ENCODE assay signal across 1 cellular context in the genomic region with DNA sequence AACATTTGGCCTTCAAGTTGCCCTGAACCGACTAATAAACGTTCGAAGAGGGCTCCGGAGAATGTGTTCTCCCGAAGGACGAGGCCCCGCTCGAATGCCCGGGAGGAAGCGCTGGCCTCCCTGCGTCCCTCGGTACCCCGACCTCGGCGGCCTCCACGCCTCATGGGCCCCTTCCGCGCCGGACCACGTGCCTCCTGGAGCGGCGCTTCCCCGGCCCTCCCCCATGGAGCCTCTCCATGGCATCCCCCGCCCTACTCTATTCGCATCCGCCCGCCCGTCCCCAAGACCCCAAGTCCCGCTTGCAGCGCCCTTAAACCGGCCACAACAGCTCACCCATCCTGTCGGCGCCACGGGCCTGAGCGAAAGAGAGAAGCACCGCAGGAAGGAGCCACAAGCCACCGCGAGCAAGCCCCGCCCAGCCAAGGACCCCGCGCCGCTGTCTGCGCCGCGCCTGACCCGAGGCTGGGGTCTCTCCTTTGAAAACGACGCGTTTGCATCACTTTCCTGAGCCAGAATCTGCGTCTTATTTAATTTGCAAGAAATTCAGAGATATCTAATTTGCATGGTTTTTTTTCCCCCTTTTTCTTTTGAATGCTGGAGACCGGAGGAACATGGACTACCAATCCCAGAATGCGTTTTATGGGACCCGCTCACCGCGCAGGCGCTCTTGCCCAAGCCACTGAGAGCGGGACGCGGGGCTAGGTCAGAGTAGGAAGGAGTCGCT.
TF ChIP-seq lines count a peak whose summit lies in the region.

Gene RPS23, minus strand, starts transcription at position 368 of the 724 bp plus-strand sequence. Its CDS starts 31 bp downstream, at position 337.

TF ChIP-seq in K562, 482 proteins besides CTCF, POLR2A, EP300 and RAD21 (continued from another document and continues in another):
- no peak for TF ChIP-seq KDM4B (IDR thresholded peaks at IDR 0.05; ENCODE audit: borderline replicate concordance in 2 of 2, low read depth in 1 of 2)
- no peak for TF ChIP-seq SAFB2 (IDR thresholded peaks at IDR 0.05; ENCODE audit: borderline replicate concordance, low read depth, low read length, severe bottlenecking)
- TF ChIP-seq, protein P1, sequence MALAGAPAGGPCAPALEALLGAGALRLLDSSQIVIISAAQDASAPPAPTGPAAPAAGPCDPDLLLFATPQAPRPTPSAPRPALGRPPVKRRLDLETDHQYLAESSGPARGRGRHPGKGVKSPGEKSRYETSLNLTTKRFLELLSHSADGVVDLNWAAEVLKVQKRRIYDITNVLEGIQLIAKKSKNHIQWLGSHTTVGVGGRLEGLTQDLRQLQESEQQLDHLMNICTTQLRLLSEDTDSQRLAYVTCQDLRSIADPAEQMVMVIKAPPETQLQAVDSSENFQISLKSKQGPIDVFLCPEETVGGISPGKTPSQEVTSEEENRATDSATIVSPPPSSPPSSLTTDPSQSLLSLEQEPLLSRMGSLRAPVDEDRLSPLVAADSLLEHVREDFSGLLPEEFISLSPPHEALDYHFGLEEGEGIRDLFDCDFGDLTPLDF (CRISPR knock-in tag; IDR thresholded peaks at IDR 0.05): peak; percentile 75; the same call in 1 of the 2 replicates
- TF ChIP-seq ZNF511 (CRISPR knock-in tag; IDR thresholded peaks at IDR 0.05): peak; percentile 96
- no peak for TF ChIP-seq HOXB6 (CRISPR knock-in tag; IDR thresholded peaks at IDR 0.05; ENCODE audit: borderline replicate concordance)
- no peak for TF ChIP-seq NCOA6 (IDR thresholded peaks at IDR 0.05)
- TF ChIP-seq, protein P2, sequence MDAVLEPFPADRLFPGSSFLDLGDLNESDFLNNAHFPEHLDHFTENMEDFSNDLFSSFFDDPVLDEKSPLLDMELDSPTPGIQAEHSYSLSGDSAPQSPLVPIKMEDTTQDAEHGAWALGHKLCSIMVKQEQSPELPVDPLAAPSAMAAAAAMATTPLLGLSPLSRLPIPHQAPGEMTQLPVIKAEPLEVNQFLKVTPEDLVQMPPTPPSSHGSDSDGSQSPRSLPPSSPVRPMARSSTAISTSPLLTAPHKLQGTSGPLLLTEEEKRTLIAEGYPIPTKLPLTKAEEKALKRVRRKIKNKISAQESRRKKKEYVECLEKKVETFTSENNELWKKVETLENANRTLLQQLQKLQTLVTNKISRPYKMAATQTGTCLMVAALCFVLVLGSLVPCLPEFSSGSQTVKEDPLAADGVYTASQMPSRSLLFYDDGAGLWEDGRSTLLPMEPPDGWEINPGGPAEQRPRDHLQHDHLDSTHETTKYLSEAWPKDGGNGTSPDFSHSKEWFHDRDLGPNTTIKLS (IDR thresholded peaks at IDR 0.05; ENCODE audit: borderline replicate concordance, low read depth): no peak
- TF ChIP-seq ZNF57 (CRISPR knock-in tag; IDR thresholded peaks at IDR 0.05): peak; percentile 28; the same call in 1 of the 2 replicates
- TF ChIP-seq ERF (CRISPR knock-in tag; IDR thresholded peaks at IDR 0.05): no peak
- TF ChIP-seq ZNF445 (CRISPR knock-in tag; IDR thresholded peaks at IDR 0.05; ENCODE audit: low read depth): no peak
- TF ChIP-seq NFE2L1 (tag; IDR thresholded peaks at IDR 0.05; ENCODE audit: borderline replicate concordance, low read depth): no peak
- TF ChIP-seq MYC (IDR thresholded peaks at IDR 0.05; ENCODE audit: low read depth, low read length): peak; percentile 95
- peak; percentile 98 for TF ChIP-seq MYC (CRISPR knock-in tag; IDR thresholded peaks at IDR 0.05; ENCODE audit: borderline replicate concordance, low read depth)
- TF ChIP-seq ZNF354B (CRISPR knock-in tag; IDR thresholded peaks at IDR 0.05): no peak
- no peak for TF ChIP-seq CCNT2 (IDR thresholded peaks at IDR 0.05; ENCODE audit: borderline replicate concordance, extremely low read depth, insufficient read length, low read depth, low read length)
- no peak for TF ChIP-seq ZBTB8A (IDR thresholded peaks at IDR 0.05; ENCODE audit: partially characterized antibody)
- no peak for TF ChIP-seq TCFL5 (CRISPR knock-in tag; conservative IDR thresholded peaks at IDR 0.05)
- no peak for TF ChIP-seq ZBTB12 (CRISPR knock-in tag; IDR thresholded peaks at IDR 0.05)
- no peak; the same call in 1 of the 2 replicates for TF ChIP-seq ZNF12 (CRISPR knock-in tag; IDR thresholded peaks at IDR 0.05)
- TF ChIP-seq ZNF146 (CRISPR knock-in tag; IDR thresholded peaks at IDR 0.05; ENCODE audit: unreplicated experiment): no peak
- no peak for TF ChIP-seq ZNF778 (CRISPR knock-in tag; IDR thresholded peaks at IDR 0.05)
- TF ChIP-seq MECOM (CRISPR knock-in tag; IDR thresholded peaks at IDR 0.05): no peak
- TF ChIP-seq, protein P3, sequence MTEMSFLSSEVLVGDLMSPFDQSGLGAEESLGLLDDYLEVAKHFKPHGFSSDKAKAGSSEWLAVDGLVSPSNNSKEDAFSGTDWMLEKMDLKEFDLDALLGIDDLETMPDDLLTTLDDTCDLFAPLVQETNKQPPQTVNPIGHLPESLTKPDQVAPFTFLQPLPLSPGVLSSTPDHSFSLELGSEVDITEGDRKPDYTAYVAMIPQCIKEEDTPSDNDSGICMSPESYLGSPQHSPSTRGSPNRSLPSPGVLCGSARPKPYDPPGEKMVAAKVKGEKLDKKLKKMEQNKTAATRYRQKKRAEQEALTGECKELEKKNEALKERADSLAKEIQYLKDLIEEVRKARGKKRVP (CRISPR knock-in tag; IDR thresholded peaks at IDR 0.05): peak; percentile 20; the same call in 1 of the 2 replicates
- TF ChIP-seq, protein P4, sequence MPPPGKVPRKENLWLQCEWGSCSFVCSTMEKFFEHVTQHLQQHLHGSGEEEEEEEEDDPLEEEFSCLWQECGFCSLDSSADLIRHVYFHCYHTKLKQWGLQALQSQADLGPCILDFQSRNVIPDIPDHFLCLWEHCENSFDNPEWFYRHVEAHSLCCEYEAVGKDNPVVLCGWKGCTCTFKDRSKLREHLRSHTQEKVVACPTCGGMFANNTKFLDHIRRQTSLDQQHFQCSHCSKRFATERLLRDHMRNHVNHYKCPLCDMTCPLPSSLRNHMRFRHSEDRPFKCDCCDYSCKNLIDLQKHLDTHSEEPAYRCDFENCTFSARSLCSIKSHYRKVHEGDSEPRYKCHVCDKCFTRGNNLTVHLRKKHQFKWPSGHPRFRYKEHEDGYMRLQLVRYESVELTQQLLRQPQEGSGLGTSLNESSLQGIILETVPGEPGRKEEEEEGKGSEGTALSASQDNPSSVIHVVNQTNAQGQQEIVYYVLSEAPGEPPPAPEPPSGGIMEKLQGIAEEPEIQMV (tag; conservative IDR thresholded peaks at IDR 0.05; ENCODE audit: low read depth): no peak
- TF ChIP-seq CSDE1 (IDR thresholded peaks at IDR 0.05): no peak
- TF ChIP-seq EZH2 (IDR thresholded peaks at IDR 0.05; ENCODE audit: borderline replicate concordance, low read depth, low read length): no peak
- no peak for TF ChIP-seq ZBTB49 (CRISPR knock-in tag; IDR thresholded peaks at IDR 0.05; ENCODE audit: borderline replicate concordance)
- no peak for TF ChIP-seq CBFA2T2 (conservative IDR thresholded peaks at IDR 0.05)
- TF ChIP-seq ETS1 (conservative IDR thresholded peaks at IDR 0.05; ENCODE audit: control insufficient read depth, low read depth, low read length): 0 out of 2 replicates have a peak, but pooled peaks have one; percentile 57
- TF ChIP-seq ZNF347 (CRISPR knock-in tag; IDR thresholded peaks at IDR 0.05; ENCODE audit: low read depth): no peak
- no peak for TF ChIP-seq SLC30A9 (CRISPR knock-in tag; IDR thresholded peaks at IDR 0.05)
- no peak; the same call in 1 of the 2 replicates for TF ChIP-seq ATF6 (CRISPR knock-in tag; IDR thresholded peaks at IDR 0.05)
- peak; percentile 94; the same call in 1 of the 2 replicates for TF ChIP-seq GTF2E2 (tag; IDR thresholded peaks at IDR 0.05)
- no peak for TF ChIP-seq ARID3B (CRISPR knock-in tag; IDR thresholded peaks at IDR 0.05; ENCODE audit: borderline replicate concordance)
- TF ChIP-seq ESRRA (IDR thresholded peaks at IDR 0.05; ENCODE audit: borderline replicate concordance, low read depth): no peak
- TF ChIP-seq NFIX (CRISPR knock-in tag; IDR thresholded peaks at IDR 0.05; ENCODE audit: low read depth): no peak
- no peak for TF ChIP-seq GATAD2A (IDR thresholded peaks at IDR 0.05)
- no peak for TF ChIP-seq KLF1 (tag; IDR thresholded peaks at IDR 0.05)
- peak; percentile 38 for TF ChIP-seq FOXP1 (CRISPR knock-in tag; IDR thresholded peaks at IDR 0.05)
- TF ChIP-seq KDM5B (IDR thresholded peaks at IDR 0.05; ENCODE audit: insufficient replicate concordance, low read depth, low read length): peak; percentile 97
